In the genomic region with DNA sequence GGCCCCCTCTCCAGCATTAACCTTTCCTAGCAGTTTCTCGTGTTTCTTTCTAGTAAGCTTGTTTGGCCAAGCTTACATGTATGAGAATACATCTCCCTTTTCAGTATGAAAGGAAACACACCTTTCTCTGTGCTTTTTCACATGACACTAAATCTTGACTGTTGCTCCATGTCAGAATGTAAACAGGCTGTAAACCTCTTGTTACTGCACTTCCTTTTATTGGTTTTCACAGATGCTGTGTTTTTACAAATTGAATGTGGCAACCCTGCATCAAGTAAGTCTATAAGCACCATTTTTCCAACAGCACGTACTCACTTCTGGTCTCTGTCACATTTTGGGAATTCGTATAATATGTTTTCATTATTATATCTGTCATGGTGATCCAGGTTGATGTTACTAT, we compare ENCODE assay signal across 1 cellular context.
TF ChIP-seq lines count a peak whose summit lies in the region.

No MANE protein-coding gene starts in this region.

TF ChIP-seq in WTC11, 78 proteins besides CTCF, POLR2A, EP300 and RAD21:
- TF ChIP-seq ZBTB21 (CRISPR knock-in tag; IDR thresholded peaks at IDR 0.05; ENCODE audit: borderline replicate concordance) (no peak), RELA (CRISPR knock-in tag; IDR thresholded peaks at IDR 0.05; ENCODE audit: borderline replicate concordance) (no peak)
TF ChIP-seq in WTC11: peak in this region for 0.
